8 cellular contexts compared by ENCODE assay signal in the genomic region with DNA sequence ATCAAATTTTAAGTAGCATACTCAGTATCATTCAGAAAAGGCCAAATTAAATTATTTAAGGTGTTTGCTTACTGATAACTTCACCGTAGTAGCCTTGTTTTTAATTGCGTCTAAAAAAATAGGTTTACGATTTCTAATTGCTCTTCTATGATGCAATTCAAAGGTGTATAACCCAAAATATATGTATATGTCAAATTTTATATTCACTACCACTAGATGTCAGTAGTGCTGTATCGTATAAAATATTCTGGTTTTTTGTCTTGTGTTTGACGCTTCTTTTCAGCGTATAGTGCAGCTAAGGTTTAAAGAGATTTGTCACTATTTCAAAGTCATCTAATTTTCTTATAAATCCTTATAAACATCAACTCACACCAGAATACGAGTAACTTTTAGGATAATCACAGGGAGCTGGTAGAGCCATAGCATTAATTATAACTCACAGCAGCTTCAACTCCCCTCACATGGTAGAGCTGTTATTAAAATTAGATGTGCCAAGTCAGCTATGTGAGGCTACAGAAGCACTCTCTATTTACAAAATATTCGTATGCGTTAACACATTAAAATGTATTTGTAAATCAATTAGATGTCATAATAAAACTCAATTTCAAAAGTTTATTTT. TPM values are rescaled to one million over a fixed set of nuclear protein-coding genes. Genes with fewer than 3 reads are reported as not detected.
DNase-seq lines count a peak whose midpoint lies in the region; ATAC-seq, FAIRE-seq and TF ChIP-seq lines count a peak whose summit lies in the region.

No MANE protein-coding gene starts in this region.

- H3K4me3 ChIP-seq in right lobe of liver: no peak overlapping the region

- DNase-seq in NCI-H2171 treated with DMSO at 0.1 percent for 48 hours (lab: John Stamatoyannopoulos, UW): peak; percentile 70
- peak; percentile 22 for DNase-seq in brain pericyte (ENCODE audit: low read depth, low spot score)
- no peak for DNase-seq in right lobe of liver
- DNase-seq in activated naive CD4-positive, alpha-beta T cell treated with anti-CD3 and anti-CD28 coated beads, Interleukin-2, amount 50 U/mL, for 72 hours (ENCODE audit: low spot score in 2 of 2): no peak

- peaks cover 5 to 6% of the 10 kb centered on the region in 2 donors for H3K36me3 Mint-ChIP-seq in activated naive CD4-positive, alpha-beta T cell treated with anti-CD3 and anti-CD28 coated beads, Interleukin-2, amount 50 U/mL, for 72 hours

- H3K9me3 Mint-ChIP-seq in activated naive CD4-positive, alpha-beta T cell treated with anti-CD3 and anti-CD28 coated beads, Interleukin-2, amount 50 U/mL, for 72 hours: no peaks in the 10 kb centered on the region

- WGBS in right lobe of liver (ENCODE audit: insufficient coverage, low coverage, low lambda C conversion rate, missing lambda C conversion rate): 15% methylated on average over 9 of the region's 9 CpGs

- H3K36me3 ChIP-seq in right lobe of liver: peaks cover 0 to 5% (median 0%) of the 10 kb centered on the region in 4 donors

- intact Hi-C loops in right lobe of liver (cut with DNase I): no loop called here

- no peak overlapping the region for H3K27ac ChIP-seq in right lobe of liver

- no peaks in the 10 kb centered on the region for H3K9me3 ChIP-seq in right lobe of liver

- TF ChIP-seq CTCF in GM12872 (IDR thresholded peaks at IDR 0.05; ENCODE audit: insufficient read depth, low read depth, low read length): peak; percentile 37; the same call in 1 of the 3 replicates
- TF ChIP-seq CTCF in right lobe of liver (IDR thresholded peaks at IDR 0.05): peak; percentile 50 to 61 (median 58)

- ATAC-seq in right lobe of liver (peak in 1 of 4 donors; percentile 26), GM19328 (IDR thresholded peaks at IDR 0.05; ENCODE audit: unreplicated experiment) (no peak), HG03196 (IDR thresholded peaks at IDR 0.05; ENCODE audit: unreplicated experiment) (no peak)
- no peak for ATAC-seq in activated naive CD4-positive, alpha-beta T cell treated with anti-CD3 and anti-CD28 coated beads, Interleukin-2, amount 50 U/mL, for 72 hours

- no peak for TF ChIP-seq POLR2A in right lobe of liver (IDR thresholded peaks at IDR 0.05)

- H3K4me1 ChIP-seq in right lobe of liver: peaks cover 0 to 17% (median 0%) of the 10 kb centered on the region in 4 donors

- H3K27me3 ChIP-seq in right lobe of liver: no peaks in the 10 kb centered on the region

- FAIRE-seq in A204.1 (lab: Jason Lieb, UNC): peak; percentile 98

- no peak overlapping the region for H3K27ac Mint-ChIP-seq in activated naive CD4-positive, alpha-beta T cell treated with anti-CD3 and anti-CD28 coated beads, Interleukin-2, amount 50 U/mL, for 72 hours

RNA-seq across cellular contexts. Expression of gene PFN2, which starts 3.5 kb away (rescaled TPM):
- 10 to 100 TPM in 3 of 6 experiments, 1 to 10 TPM in 3; 1.9 to 12.6 (median 8.5) TPM for total RNA-seq in right lobe of liver
- 1 to 10 TPM; 2.4 to 3.0 TPM for total RNA-seq in activated naive CD4-positive, alpha-beta T cell treated with anti-CD3 and anti-CD28 coated beads, Interleukin-2, amount 50 U/mL, for 72 hours

Comparison
In these comparisons a context has a peak if more than half of its experiments do, and no peak if none do; other contexts are left out.
1. DNase-seq: peak in NCI-H2171 treated with DMSO at 0.1 percent for 48 hours (single experiment) and brain pericyte (single experiment); none in right lobe of liver (0 of 3) and activated naive CD4-positive, alpha-beta T cell treated with anti-CD3 and anti-CD28 coated beads, Interleukin-2, amount 50 U/mL, for 72 hours (0 of 2).